In genomic region chr12:113196996-113197395, GRCh38 we compare ENCODE assay signal across 2 cellular contexts.
TF ChIP-seq lines count a peak whose summit lies in the region.

No MANE protein-coding gene starts in this region.

TF ChIP-seq in HEK293T, 16 proteins besides CTCF, POLR2A, EP300 and RAD21:
- TF ChIP-seq ZNF384 (IDR thresholded peaks at IDR 0.05) (peak; percentile 94), PKNOX1 (IDR thresholded peaks at IDR 0.05) (no peak), FOXK2 (IDR thresholded peaks at IDR 0.05) (no peak), LEF1 (IDR thresholded peaks at IDR 0.05; ENCODE audit: borderline replicate concordance) (no peak), BHLHE40 (IDR thresholded peaks at IDR 0.05; ENCODE audit: borderline replicate concordance) (no peak)

TF ChIP-seq in K562, 482 proteins besides CTCF, POLR2A, EP300 and RAD21:
- TF ChIP-seq ZBTB49 (CRISPR knock-in tag; IDR thresholded peaks at IDR 0.05; ENCODE audit: borderline replicate concordance) (no peak), SP2 (IDR thresholded peaks at IDR 0.05; ENCODE audit: extremely low read depth, low read depth, low read length, poor library complexity, severe bottlenecking) (peak; percentile 28), ZNF121 (CRISPR knock-in tag; conservative IDR thresholded peaks at IDR 0.05) (0 out of 2 replicates have a peak, but pooled peaks have one; percentile 51), TSC22D4 (tag; IDR thresholded peaks at IDR 0.05) (no peak), IFI16 (CRISPR knock-in tag; IDR thresholded peaks at IDR 0.05) (no peak), ZFPM2 (CRISPR knock-in tag; IDR thresholded peaks at IDR 0.05) (no peak), MAZ (CRISPR knock-in tag; conservative IDR thresholded peaks at IDR 0.05 in 1 of 2, IDR thresholded peaks at IDR 0.05 in 1 of 2) (peak in 1 of 2 experiments; percentile 27; a peak in 1 of 4 replicates), JUND (IDR thresholded peaks at IDR 0.05; ENCODE audit: borderline replicate concordance, low read depth, low read length) (peak; percentile 33; the same call in 1 of the 2 replicates), JUND (tag; IDR thresholded peaks at IDR 0.05; ENCODE audit: borderline replicate concordance, low read depth, low read length) (no peak; the same call in 2 of the 3 replicates), RCOR1 (IDR thresholded peaks at IDR 0.05; ENCODE audit: borderline replicate concordance in 1 of 2, low read depth in 2 of 2, low read length in 2 of 2) (peak in 1 of 2 experiments; percentile 36; a peak in 1 of 4 replicates), ARID2 (IDR thresholded peaks at IDR 0.05) (peak; percentile 34; the same call in 1 of the 2 replicates), TBP (optimal IDR thresholded peaks at IDR 0.05; ENCODE audit: low read depth, low read length) (no peak), CREM (IDR thresholded peaks at IDR 0.05; ENCODE audit: low read depth) (peak; percentile 47; the same call in 1 of the 2 replicates), ZNF384 (IDR thresholded peaks at IDR 0.05; ENCODE audit: low read depth, low read length) (peak; percentile 99), SREBF1 (IDR thresholded peaks at IDR 0.05; ENCODE audit: borderline replicate concordance, low read depth, low read length) (no peak), ZNF263 (CRISPR knock-in tag; IDR thresholded peaks at IDR 0.05; ENCODE audit: borderline replicate concordance) (peak; percentile 29; the same call in 1 of the 2 replicates), ZNF764 (CRISPR knock-in tag; IDR thresholded peaks at IDR 0.05; ENCODE audit: low read depth) (no peak), KDM4B (IDR thresholded peaks at IDR 0.05; ENCODE audit: borderline replicate concordance in 2 of 2, low read depth in 1 of 2) (no peak), CC2D1A (IDR thresholded peaks at IDR 0.05) (peak; percentile 73), SAFB (IDR thresholded peaks at IDR 0.05; ENCODE audit: borderline replicate concordance, low read depth, low read length) (no peak), AFF1 (IDR thresholded peaks at IDR 0.05; ENCODE audit: low read depth in 1 of 2, partially characterized antibody in 2 of 2) (peak in 1 of 2 experiments; percentile 26), SMC3 (conservative IDR thresholded peaks at IDR 0.05; ENCODE audit: insufficient read depth, low read depth, low read length) (peak; percentile 49; the same call in 1 of the 2 replicates)
- TF ChIP-seq, protein P1, sequence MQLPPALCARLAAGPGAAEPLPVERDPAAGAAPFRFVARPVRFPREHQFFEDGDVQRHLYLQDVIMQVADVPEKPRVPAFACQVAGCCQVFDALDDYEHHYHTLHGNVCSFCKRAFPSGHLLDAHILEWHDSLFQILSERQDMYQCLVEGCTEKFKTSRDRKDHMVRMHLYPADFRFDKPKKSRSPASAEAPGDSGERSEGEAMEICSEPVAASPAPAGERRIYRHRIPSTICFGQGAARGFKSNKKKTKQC (CRISPR knock-in tag; IDR thresholded peaks at IDR 0.05), result 0 out of 2 replicates have a peak, but pooled peaks have one; percentile 41
- TF ChIP-seq, protein P2, sequence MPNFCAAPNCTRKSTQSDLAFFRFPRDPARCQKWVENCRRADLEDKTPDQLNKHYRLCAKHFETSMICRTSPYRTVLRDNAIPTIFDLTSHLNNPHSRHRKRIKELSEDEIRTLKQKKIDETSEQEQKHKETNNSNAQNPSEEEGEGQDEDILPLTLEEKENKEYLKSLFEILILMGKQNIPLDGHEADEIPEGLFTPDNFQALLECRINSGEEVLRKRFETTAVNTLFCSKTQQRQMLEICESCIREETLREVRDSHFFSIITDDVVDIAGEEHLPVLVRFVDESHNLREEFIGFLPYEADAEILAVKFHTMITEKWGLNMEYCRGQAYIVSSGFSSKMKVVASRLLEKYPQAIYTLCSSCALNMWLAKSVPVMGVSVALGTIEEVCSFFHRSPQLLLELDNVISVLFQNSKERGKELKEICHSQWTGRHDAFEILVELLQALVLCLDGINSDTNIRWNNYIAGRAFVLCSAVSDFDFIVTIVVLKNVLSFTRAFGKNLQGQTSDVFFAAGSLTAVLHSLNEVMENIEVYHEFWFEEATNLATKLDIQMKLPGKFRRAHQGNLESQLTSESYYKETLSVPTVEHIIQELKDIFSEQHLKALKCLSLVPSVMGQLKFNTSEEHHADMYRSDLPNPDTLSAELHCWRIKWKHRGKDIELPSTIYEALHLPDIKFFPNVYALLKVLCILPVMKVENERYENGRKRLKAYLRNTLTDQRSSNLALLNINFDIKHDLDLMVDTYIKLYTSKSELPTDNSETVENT (CRISPR knock-in tag; IDR thresholded peaks at IDR 0.05), result 0 out of 2 replicates have a peak, but pooled peaks have one; percentile 22
- TF ChIP-seq, protein P3, sequence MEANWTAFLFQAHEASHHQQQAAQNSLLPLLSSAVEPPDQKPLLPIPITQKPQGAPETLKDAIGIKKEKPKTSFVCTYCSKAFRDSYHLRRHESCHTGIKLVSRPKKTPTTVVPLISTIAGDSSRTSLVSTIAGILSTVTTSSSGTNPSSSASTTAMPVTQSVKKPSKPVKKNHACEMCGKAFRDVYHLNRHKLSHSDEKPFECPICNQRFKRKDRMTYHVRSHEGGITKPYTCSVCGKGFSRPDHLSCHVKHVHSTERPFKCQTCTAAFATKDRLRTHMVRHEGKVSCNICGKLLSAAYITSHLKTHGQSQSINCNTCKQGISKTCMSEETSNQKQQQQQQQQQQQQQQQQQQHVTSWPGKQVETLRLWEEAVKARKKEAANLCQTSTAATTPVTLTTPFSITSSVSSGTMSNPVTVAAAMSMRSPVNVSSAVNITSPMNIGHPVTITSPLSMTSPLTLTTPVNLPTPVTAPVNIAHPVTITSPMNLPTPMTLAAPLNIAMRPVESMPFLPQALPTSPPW (CRISPR knock-in tag; IDR thresholded peaks at IDR 0.05), result peak; percentile 43
